ENCODE assay signal across 8 cellular contexts in genomic region chr2:154402138-154402714, GRCh38.
DNase-seq lines count a peak whose midpoint lies in the region; ATAC-seq, FAIRE-seq and TF ChIP-seq lines count a peak whose summit lies in the region.
"Had no signal": no experiment of that assay in that cellular context is flagged by ENCODE, and none has a peak within 500 bp of the region (broad histone marks: within the 10 kb centered on the region; RNA-seq: fewer than 3 reads in every experiment).

No MANE protein-coding gene starts in this region.

- no peak for TF ChIP-seq POLR2A in IMR-90 (IDR thresholded peaks at IDR 0.05; ENCODE audit: low read depth, low read length)

- 0% methylated on average over 1 of the region's 5 CpGs; no CpG with 5 or more reads in 1 of the 2 experiments for WGBS in IMR-90 (ENCODE audit: extremely low coverage in 2 of 2, insufficient read length in 1 of 2), 2 experiments

- H3K9me3 Mint-ChIP-seq in activated naive CD4-positive, alpha-beta T cell treated with anti-CD3 and anti-CD28 coated beads for 36 hours: peaks cover 1% of the 10 kb centered on the region

- H3K36me3 Mint-ChIP-seq in activated naive CD4-positive, alpha-beta T cell treated with anti-CD3 and anti-CD28 coated beads for 36 hours (ENCODE audit: low read depth): no peaks in the 10 kb centered on the region

- no peak overlapping the region for H4K5ac ChIP-seq in IMR-90 (ENCODE audit: low read depth, low read length)

- H3K4me3 Mint-ChIP-seq in activated naive CD4-positive, alpha-beta T cell treated with anti-CD3 and anti-CD28 coated beads for 36 hours: no peak overlapping the region

- H2AK5ac ChIP-seq in IMR-90 (ENCODE audit: low read depth, low read length): no peak overlapping the region

- H3F3A ChIP-seq in SU-DHL-6 (ENCODE audit: insufficient read depth): no peaks in the 10 kb centered on the region

- H3K9ac ChIP-seq in IMR-90 (ENCODE audit: low read depth, low read length) (no peak overlapping the region), SU-DHL-6 (ENCODE audit: low read length) (no peak overlapping the region), kidney (ENCODE audit: low read length in 2 of 2) (no peak overlapping the region)

- 0 out of 2 replicates have a peak, but pooled peaks have one; percentile 3 for TF ChIP-seq CTCF in IMR-90 (conservative IDR thresholded peaks at IDR 0.05; ENCODE audit: low read depth, low read length)
- peak; percentile 26 for TF ChIP-seq CTCF in SU-DHL-6 (IDR thresholded peaks at IDR 0.05; ENCODE audit: insufficient read depth, low read length, poor library complexity, severe bottlenecking)
- peak; percentile 27 for TF ChIP-seq CTCF in kidney (IDR thresholded peaks at IDR 0.05; ENCODE audit: borderline replicate concordance, extremely low read depth, insufficient read depth)
- no peak for TF ChIP-seq CTCF in omental fat pad (IDR thresholded peaks at IDR 0.05)

- no peak overlapping the region for H3K27ac Mint-ChIP-seq in activated naive CD4-positive, alpha-beta T cell treated with anti-CD3 and anti-CD28 coated beads for 36 hours

- H2AFZ ChIP-seq in IMR-90 (replicated peaks; ENCODE audit: low read length, poor library complexity): no peak overlapping the region
- H2AFZ ChIP-seq in SU-DHL-6 (ENCODE audit: low read depth, low read length, severe bottlenecking): no peak overlapping the region

- dilution Hi-C loops in IMR-90 (cut with HindIII; ENCODE audit: low sequenced_read_pairs, unreplicated experiment): no loop called here

- no peak overlapping the region for H2AK9ac ChIP-seq in IMR-90 (replicated peaks; ENCODE audit: low read depth, low read length, poor library complexity)

- intact Hi-C loops in IMR-90 (cut with micrococcal nuclease): no loop called here
- intact Hi-C loops in kidney (cut with DNase I): no loop called here
- intact Hi-C loops in activated naive CD4-positive, alpha-beta T cell treated with anti-CD3 and anti-CD28 coated beads for 36 hours (cut with micrococcal nuclease): no loop called here

- H3K27ac ChIP-seq in IMR-90 (ENCODE audit: insufficient read depth, low read length): no peak overlapping the region
- H3K27ac ChIP-seq in SU-DHL-6 (ENCODE audit: low read depth, low read length): no peak overlapping the region
- no peak overlapping the region for H3K27ac ChIP-seq in kidney (ENCODE audit: low read depth in 2 of 2, low read length in 2 of 2)
- H3K27ac ChIP-seq: SJCRH30 had no signal

- no peak overlapping the region for H3K18ac ChIP-seq in IMR-90 (ENCODE audit: low read depth, low read length)

- no peak overlapping the region for H4K8ac ChIP-seq in IMR-90 (ENCODE audit: low read depth in 2 of 2, low read length in 2 of 2)

- in situ Hi-C loops in IMR-90 (cut with MboI; ENCODE audit: low sequenced_read_pairs): no loop called here

- FAIRE-seq in kidney (lab: Jason Lieb, UNC): no peak

- TF ChIP-seq RAD21 in IMR-90 (IDR thresholded peaks at IDR 0.05; ENCODE audit: low read length): no peak

- H3K36me3 ChIP-seq in IMR-90 (ENCODE audit: control insufficient read depth, insufficient read depth, low read length) (no peaks in the 10 kb centered on the region), SU-DHL-6 (ENCODE audit: low read length) (no peaks in the 10 kb centered on the region), kidney (ENCODE audit: control insufficient read depth in 1 of 2, insufficient read depth in 2 of 2, low read length in 2 of 2) (no peaks in the 10 kb centered on the region)
- H3K36me3 ChIP-seq: SJCRH30 had no signal

- H3K4me2 ChIP-seq in IMR-90 (ENCODE audit: low read depth, low read length) (no peak overlapping the region), SU-DHL-6 (ENCODE audit: low read depth, low read length, poor library complexity, severe bottlenecking) (no peak overlapping the region)

- H3K9me3 ChIP-seq in IMR-90 (ENCODE audit: control insufficient read depth, insufficient read depth, low read length) (peaks cover 4% of the 10 kb centered on the region; the same call in 1 of the 2 replicates), SU-DHL-6 (ENCODE audit: insufficient read depth, low read length) (no peaks in the 10 kb centered on the region), kidney (ENCODE audit: control insufficient read depth in 1 of 2, low read length in 2 of 2) (no peaks in the 10 kb centered on the region)
- H3K9me3 ChIP-seq: SJCRH30 had no signal

- no peaks in the 10 kb centered on the region for H3K9me1 ChIP-seq in IMR-90 (ENCODE audit: insufficient read depth, low read length)

- CTCF ChIA-PET in IMR-90 (lab: Yijun Ruan, JAX): interaction anchor here (1.1 kb wide), 1 partner anchor 13 kb away, joined by 3 read pairs; no protein-coding TSS in a partner anchor
- CTCF ChIA-PET in activated naive CD4-positive, alpha-beta T cell treated with anti-CD3 and anti-CD28 coated beads for 36 hours (lab: Charles Lee): no interaction called here

- no peak overlapping the region for H2BK15ac ChIP-seq in IMR-90 (ENCODE audit: low read depth, low read length)

- H3K9me2 ChIP-seq in SU-DHL-6 (replicated peaks; ENCODE audit: insufficient read depth, low read length): no peaks in the 10 kb centered on the region

- H2BK120ac ChIP-seq in IMR-90 (ENCODE audit: low read depth, low read length): no peak overlapping the region

- H3K27me3 Mint-ChIP-seq in activated naive CD4-positive, alpha-beta T cell treated with anti-CD3 and anti-CD28 coated beads for 36 hours (ENCODE audit: low read depth): no peaks in the 10 kb centered on the region

- H3K79me1 ChIP-seq in IMR-90 (ENCODE audit: low read depth in 1 of 2, low read length in 2 of 2): no peaks in the 10 kb centered on the region

- no peak overlapping the region for H3K56ac ChIP-seq in IMR-90 (ENCODE audit: extremely low read depth, insufficient read depth, low read length)

- no peak overlapping the region for H3K23ac ChIP-seq in IMR-90 (ENCODE audit: low read depth, low read length)

- H3K4me1 ChIP-seq in IMR-90 (ENCODE audit: control insufficient read depth, insufficient read depth, low read length) (no peaks in the 10 kb centered on the region), kidney (ENCODE audit: control insufficient read depth in 1 of 2, insufficient read depth in 1 of 2, low read depth in 1 of 2, low read length in 2 of 2) (no peaks in the 10 kb centered on the region)
- H3K4me1 ChIP-seq: SJCRH30 had no signal

- ATAC-seq in GM18517 (IDR thresholded peaks at IDR 0.05; ENCODE audit: unreplicated experiment) (peak; percentile 64), IMR-90 (ENCODE audit: low read depth) (no peak), omental fat pad (ENCODE audit: low FRiP score) (no peak)

- no peak overlapping the region for H4K91ac ChIP-seq in IMR-90 (ENCODE audit: insufficient read depth, low read depth, low read length)

- peak; percentile 0 for DNase-seq in IMR-90
- DNase-seq in kidney: no peak
- DNase-seq in stimulated activated CD8-positive, alpha-beta memory T cell treated with anti-CD3 and anti-CD28 coated beads, Interleukin-4, amount 100 ng/mL, for 48 hours: no peak
- DNase-seq in activated naive CD4-positive, alpha-beta T cell treated with anti-CD3 and anti-CD28 coated beads for 36 hours: no peak
- DNase-seq in omental fat pad (ENCODE audit: low spot score): no peak

- H3K14ac ChIP-seq in IMR-90 (replicated peaks; ENCODE audit: low read depth, low read length): no peak overlapping the region

- H3K4ac ChIP-seq in IMR-90 (ENCODE audit: low read depth, low read length): no peak overlapping the region

- H3K4me1 Mint-ChIP-seq in activated naive CD4-positive, alpha-beta T cell treated with anti-CD3 and anti-CD28 coated beads for 36 hours (ENCODE audit: low read depth): no peaks in the 10 kb centered on the region

- H4K20me1 ChIP-seq in IMR-90 (ENCODE audit: insufficient read depth, low read length) (no peaks in the 10 kb centered on the region), SU-DHL-6 (ENCODE audit: low read depth, low read length) (no peaks in the 10 kb centered on the region)

- no peaks in the 10 kb centered on the region for H3K79me2 ChIP-seq in SU-DHL-6 (ENCODE audit: insufficient read depth, low read length)

- H3K4me3 ChIP-seq in IMR-90 (ENCODE audit: insufficient read depth, low read depth, low read length) (no peak overlapping the region), SU-DHL-6 (ENCODE audit: insufficient read depth, low read length, poor library complexity, severe bottlenecking) (no peak overlapping the region), kidney (ENCODE audit: low read length in 2 of 2) (no peak overlapping the region)
- H3K4me3 ChIP-seq: SJCRH30 had no signal

- H3K27me3 ChIP-seq in IMR-90 (ENCODE audit: control insufficient read depth, insufficient read depth, low read length) (no peaks in the 10 kb centered on the region), SU-DHL-6 (ENCODE audit: low read length) (no peaks in the 10 kb centered on the region)
- H3K27me3 ChIP-seq: SJCRH30 had no signal

- no TSS peak for BruUV-seq in IMR-90 (replicated peaks; lab: Mats Ljungman, UMichigan)

- no peak overlapping the region for H2BK20ac ChIP-seq in IMR-90 (ENCODE audit: low read depth, low read length)

- POLR2A ChIA-PET in IMR-90 (lab: Charles Lee; ENCODE audit: unreplicated experiment): no interaction called here

- H2BK5ac ChIP-seq in IMR-90 (ENCODE audit: low read depth, low read length, poor library complexity, severe bottlenecking): no peak overlapping the region

TF ChIP-seq in IMR-90, 13 proteins besides CTCF, POLR2A, EP300 and RAD21 (continues in another document):
- TF ChIP-seq RFX5 (IDR thresholded peaks at IDR 0.05; ENCODE audit: low read depth, low read length) (no peak), RCOR1 (IDR thresholded peaks at IDR 0.05; ENCODE audit: insufficient replicate concordance, low read length) (no peak), ELK1 (IDR thresholded peaks at IDR 0.05; ENCODE audit: borderline replicate concordance, low read depth, low read length) (no peak), FOS (IDR thresholded peaks at IDR 0.05; ENCODE audit: low read depth, low read length) (no peak), USF2 (IDR thresholded peaks at IDR 0.05; ENCODE audit: low read depth, low read length) (no peak), MAFK (IDR thresholded peaks at IDR 0.05; ENCODE audit: low read depth, low read length) (no peak)

Comparison
In these comparisons a context has a peak if more than half of its experiments do, and no peak if none do; other contexts are left out.
1. CTCF ChIP-seq: peak in IMR-90 (single experiment), SU-DHL-6 (single experiment) and kidney (single experiment); none in omental fat pad (0 of 3).